18 cellular contexts compared by ENCODE assay signal in the genomic region with DNA sequence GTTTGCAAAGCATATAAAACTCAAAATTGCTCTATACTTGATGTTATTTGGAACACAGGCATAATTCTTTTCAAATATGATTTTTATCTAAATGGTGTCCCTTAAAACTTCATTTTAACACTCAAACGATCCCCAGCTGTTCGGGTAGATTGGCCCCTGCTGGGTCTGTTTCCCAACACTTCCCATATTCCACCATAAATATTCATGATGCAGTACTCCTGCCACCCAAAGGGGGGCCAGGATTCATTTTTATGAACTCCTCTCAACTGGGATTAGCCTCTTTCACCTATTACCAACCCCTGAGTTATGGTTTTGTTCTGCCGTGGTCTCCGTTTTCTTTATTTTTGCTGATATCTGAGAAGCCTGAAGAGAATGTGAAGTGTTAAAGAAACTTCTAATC.
A peak's percentile ranks its signal among the peaks of the same experiment; 100 is the strongest.
DNase-seq lines count a peak whose midpoint lies in the region; ATAC-seq, FAIRE-seq and TF ChIP-seq lines count a peak whose summit lies in the region.
"Had no signal": no experiment of that assay in that cellular context is flagged by ENCODE, and none has a peak within 500 bp of the region (broad histone marks: within the 10 kb centered on the region; RNA-seq: fewer than 3 reads in every experiment).

No MANE protein-coding gene starts in this region.

- FAIRE-seq in HepG2 (lab: Jason Lieb, UNC) (no peak), urothelium cell line (lab: Jason Lieb, UNC) (no peak)
- FAIRE-seq: H54, kidney had no signal

- H3K4me1 Mint-ChIP-seq in activated CD4-positive, alpha-beta memory T cell treated with anti-CD3 and anti-CD28 coated beads for 36 hours (ENCODE audit: low read depth) = no peaks in the 10 kb centered on the region
- H3K4me1 Mint-ChIP-seq: B cell; naive B cell; stimulated activated naive B cell treated with anti-CD40 and anti-IgM and Interleukin-4, amounts not matched to agents 10 μg/mL and 1 μg/mL and 100 μg/mL, for 72 hours had no signal

- TF ChIP-seq RAD21 in HepG2 (CRISPR knock-in tag; IDR thresholded peaks at IDR 0.05) = no peak

- POLR2A ChIA-PET in HepG2 (lab: Yijun Ruan, JAX) = no interaction called here
- POLR2A ChIA-PET in activated CD4-positive, alpha-beta memory T cell treated with anti-CD3 and anti-CD28 coated beads for 36 hours (lab: Charles Lee) = no interaction called here

- no peak overlapping the region for H3K4me3 ChIP-seq in HepG2 (replicated peaks in 1 of 3; ENCODE audit: insufficient read depth in 1 of 3, low read depth in 2 of 3, low read length in 3 of 3)
- H3K4me3 ChIP-seq in right lobe of liver = no peak overlapping the region
- H3K4me3 ChIP-seq: right atrium auricular region had no signal

- in situ Hi-C loops in HepG2 (cut with HindIII; ENCODE audit: extremely low pct_ligation_motif_present, low pct_unique_long_range_greater_than_20kb) = no loop called here

- H2AFZ ChIP-seq in HepG2 (ENCODE audit: low read length) = no peak overlapping the region

- TF ChIP-seq CTCF in HepG2 (CRISPR knock-in tag; IDR thresholded peaks at IDR 0.05) = no peak
- no peak for TF ChIP-seq CTCF in right lobe of liver (IDR thresholded peaks at IDR 0.05)
- TF ChIP-seq CTCF in foreskin keratinocyte (conservative IDR thresholded peaks at IDR 0.05) = peak; percentile 18

- no peaks in the 10 kb centered on the region for H3K36me3 ChIP-seq in HepG2 (replicated peaks in 1 of 2; ENCODE audit: control insufficient read depth in 1 of 2, insufficient read depth in 2 of 2, low read length in 2 of 2)
- no peaks in the 10 kb centered on the region for H3K36me3 ChIP-seq in right lobe of liver
- H3K36me3 ChIP-seq: right atrium auricular region had no signal

- no peaks in the 10 kb centered on the region for H3K79me2 ChIP-seq in HepG2 (ENCODE audit: insufficient read depth, low read length)

- H3K4me1 ChIP-seq in HepG2 (ENCODE audit: insufficient read depth, low read length) (no peaks in the 10 kb centered on the region), right lobe of liver (no peaks in the 10 kb centered on the region), foreskin keratinocyte (no peaks in the 10 kb centered on the region)
- H3K4me1 ChIP-seq: right atrium auricular region had no signal

- H3K27ac Mint-ChIP-seq in activated CD4-positive, alpha-beta memory T cell treated with anti-CD3 and anti-CD28 coated beads for 36 hours = no peak overlapping the region
- H3K27ac Mint-ChIP-seq: B cell; naive B cell; stimulated activated naive B cell treated with anti-CD40 and anti-IgM and Interleukin-4, amounts not matched to agents 10 μg/mL and 1 μg/mL and 100 μg/mL, for 72 hours had no signal

- H3K9ac ChIP-seq in HepG2 (ENCODE audit: insufficient read depth, low read depth, low read length) = no peak overlapping the region

- BruUV-seq in HepG2 (replicated peaks; lab: Mats Ljungman, UMichigan) = no TSS peak

- no peak overlapping the region for H3K4me3 Mint-ChIP-seq in activated CD4-positive, alpha-beta memory T cell treated with anti-CD3 and anti-CD28 coated beads for 36 hours
- H3K4me3 Mint-ChIP-seq: B cell; naive B cell; stimulated activated naive B cell treated with anti-CD40 and anti-IgM and Interleukin-4, amounts not matched to agents 10 μg/mL and 1 μg/mL and 100 μg/mL, for 72 hours had no signal

- no peak for TF ChIP-seq POLR2A in HepG2 (IDR thresholded peaks at IDR 0.05; ENCODE audit: insufficient read depth in 1 of 2, low read depth in 2 of 2, low read length in 2 of 2)
- TF ChIP-seq POLR2A in right lobe of liver (IDR thresholded peaks at IDR 0.05) = no peak

- H3K27me3 Mint-ChIP-seq in activated CD4-positive, alpha-beta memory T cell treated with anti-CD3 and anti-CD28 coated beads for 36 hours = peaks cover 13% of the 10 kb centered on the region

- intact Hi-C loops in HepG2 (cut with micrococcal nuclease; ENCODE audit: unreplicated experiment) = no loop called here
- intact Hi-C loops in right lobe of liver (cut with DNase I) = no loop called here
- intact Hi-C loops in activated CD4-positive, alpha-beta memory T cell treated with anti-CD3 and anti-CD28 coated beads for 36 hours (cut with micrococcal nuclease) = no loop called here

- no peaks in the 10 kb centered on the region for H4K20me1 ChIP-seq in HepG2 (ENCODE audit: insufficient read depth, low read length)

- H3K9me3 ChIP-seq in HepG2 (ENCODE audit: low read length) (no peaks in the 10 kb centered on the region), right lobe of liver (no peaks in the 10 kb centered on the region)
- H3K9me3 ChIP-seq: right atrium auricular region had no signal

- peak; percentile 41; the same call in 2 of the 3 replicates for ATAC-seq in HepG2
- no peak for ATAC-seq in right lobe of liver
- ATAC-seq in foreskin keratinocyte = peak; percentile 31
- ATAC-seq in GM18870 (IDR thresholded peaks at IDR 0.05; ENCODE audit: unreplicated experiment) = no peak
- ATAC-seq: stimulated activated naive B cell treated with anti-CD40 and anti-IgM and Interleukin-4, amounts not matched to agents 10 μg/mL and 1 μg/mL and 100 μg/mL, for 72 hours had no signal

- H3K4me2 ChIP-seq in HepG2 (ENCODE audit: low read depth, low read length) = no peak overlapping the region

- H3K36me3 Mint-ChIP-seq in activated CD4-positive, alpha-beta memory T cell treated with anti-CD3 and anti-CD28 coated beads for 36 hours = no peaks in the 10 kb centered on the region
- H3K36me3 Mint-ChIP-seq: naive B cell; stimulated activated naive B cell treated with anti-CD40 and anti-IgM and Interleukin-4, amounts not matched to agents 10 μg/mL and 1 μg/mL and 100 μg/mL, for 72 hours had no signal

- H3K9me3 Mint-ChIP-seq in activated CD4-positive, alpha-beta memory T cell treated with anti-CD3 and anti-CD28 coated beads for 36 hours = no peaks in the 10 kb centered on the region
- H3K9me3 Mint-ChIP-seq: stimulated activated naive B cell treated with anti-CD40 and anti-IgM and Interleukin-4, amounts not matched to agents 10 μg/mL and 1 μg/mL and 100 μg/mL, for 72 hours had no signal

- DNase-seq in HepG2 (ENCODE audit: low spot score) (no peak), right lobe of liver (no peak), RKO (ENCODE audit: low spot score) (peak; percentile 8), foreskin keratinocyte (no peak), urothelium cell line (ENCODE audit: low spot score) (peak; percentile 10)
- DNase-seq in activated CD4-positive, alpha-beta memory T cell treated with anti-CD3 and anti-CD28 coated beads for 36 hours = no peak
- no peak for DNase-seq in stimulated activated CD4-positive, alpha-beta T cell treated with anti-CD3 and anti-CD28 coated beads, Interleukin-1b, Interleukin-23, amount 100 ng/mL, for 48 hours
- DNase-seq: activated CD4-positive, alpha-beta T cell treated with anti-CD3 and anti-CD28 coated beads for 48 hours; IMR-90; kidney; naive B cell; NK-92 treated with Interleukin-12 subunit alpha and Interleukin-12 subunit beta, amount 100 ng/mL, for 24 hours; stimulated activated CD4-positive, alpha-beta T cell treated with anti-CD3 and anti-CD28 coated beads, Interleukin-4, amount 100 ng/mL, for 24 hours; stimulated activated naive B cell treated with anti-CD40 and anti-IgM and Interleukin-4, amounts not matched to agents 10 μg/mL and 1 μg/mL and 100 μg/mL, for 72 hours had no signal

- WGBS in HepG2 (ENCODE audit: low lambda C conversion rate) = 46% methylated on average over 4 of the region's 4 CpGs
- 30% methylated on average over 4 of the region's 4 CpGs for WGBS in right lobe of liver (ENCODE audit: insufficient coverage, low coverage, low lambda C conversion rate, missing lambda C conversion rate)

- no peak for TF ChIP-seq EP300 in HepG2 (IDR thresholded peaks at IDR 0.05; ENCODE audit: low read depth in 2 of 2, low read length in 2 of 2)
- TF ChIP-seq EP300 in HepG2 (CRISPR knock-in tag; IDR thresholded peaks at IDR 0.05; ENCODE audit: borderline replicate concordance) = no peak

- CTCF ChIA-PET in HepG2 (lab: Yijun Ruan, JAX; ENCODE audit: low intra/inter-chr PET ratio, low total read pairs) = no interaction called here
- CTCF ChIA-PET in activated CD4-positive, alpha-beta memory T cell treated with anti-CD3 and anti-CD28 coated beads for 36 hours (lab: Charles Lee) = no interaction called here

- H3K27me3 ChIP-seq in HepG2 (ENCODE audit: control insufficient read depth in 1 of 2, insufficient read depth in 2 of 2, low read length in 2 of 2) (no peaks in the 10 kb centered on the region), right lobe of liver (no peaks in the 10 kb centered on the region), foreskin keratinocyte (no peaks in the 10 kb centered on the region)
- H3K27me3 ChIP-seq: right atrium auricular region had no signal

- H3K27ac ChIP-seq in HepG2 (ENCODE audit: extremely low read length, insufficient read depth, low read length) (no peak overlapping the region), right lobe of liver (no peak overlapping the region), foreskin keratinocyte (no peak overlapping the region)
- H3K27ac ChIP-seq: right atrium auricular region had no signal

TF ChIP-seq in HepG2, 621 proteins besides CTCF, POLR2A, EP300 and RAD21 (continues in another document):
- TF ChIP-seq ZMYM2 (CRISPR knock-in tag; IDR thresholded peaks at IDR 0.05) (no peak), SCMH1 (CRISPR knock-in tag; IDR thresholded peaks at IDR 0.05; ENCODE audit: borderline replicate concordance) (no peak), ZNF256 (CRISPR knock-in tag; conservative IDR thresholded peaks at IDR 0.05) (no peak), ZMYM3 (CRISPR knock-in tag; IDR thresholded peaks at IDR 0.05) (no peak), ZNF234 (CRISPR knock-in tag; conservative IDR thresholded peaks at IDR 0.05) (no peak), RBM22 (optimal IDR thresholded peaks at IDR 0.05; ENCODE audit: low read length) (no peak), SMAD3 (CRISPR knock-in tag; IDR thresholded peaks at IDR 0.05) (no peak)
- TF ChIP-seq, protein P1, sequence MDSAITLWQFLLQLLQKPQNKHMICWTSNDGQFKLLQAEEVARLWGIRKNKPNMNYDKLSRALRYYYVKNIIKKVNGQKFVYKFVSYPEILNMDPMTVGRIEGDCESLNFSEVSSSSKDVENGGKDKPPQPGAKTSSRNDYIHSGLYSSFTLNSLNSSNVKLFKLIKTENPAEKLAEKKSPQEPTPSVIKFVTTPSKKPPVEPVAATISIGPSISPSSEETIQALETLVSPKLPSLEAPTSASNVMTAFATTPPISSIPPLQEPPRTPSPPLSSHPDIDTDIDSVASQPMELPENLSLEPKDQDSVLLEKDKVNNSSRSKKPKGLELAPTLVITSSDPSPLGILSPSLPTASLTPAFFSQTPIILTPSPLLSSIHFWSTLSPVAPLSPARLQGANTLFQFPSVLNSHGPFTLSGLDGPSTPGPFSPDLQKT (CRISPR knock-in tag; IDR thresholded peaks at IDR 0.05; ENCODE audit: borderline replicate concordance) = no peak
- TF ChIP-seq, protein P2, sequence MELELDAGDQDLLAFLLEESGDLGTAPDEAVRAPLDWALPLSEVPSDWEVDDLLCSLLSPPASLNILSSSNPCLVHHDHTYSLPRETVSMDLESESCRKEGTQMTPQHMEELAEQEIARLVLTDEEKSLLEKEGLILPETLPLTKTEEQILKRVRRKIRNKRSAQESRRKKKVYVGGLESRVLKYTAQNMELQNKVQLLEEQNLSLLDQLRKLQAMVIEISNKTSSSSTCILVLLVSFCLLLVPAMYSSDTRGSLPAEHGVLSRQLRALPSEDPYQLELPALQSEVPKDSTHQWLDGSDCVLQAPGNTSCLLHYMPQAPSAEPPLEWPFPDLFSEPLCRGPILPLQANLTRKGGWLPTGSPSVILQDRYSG (CRISPR knock-in tag; IDR thresholded peaks at IDR 0.05) = no peak

Comparison
In these comparisons a context has a peak if more than half of its experiments do, and no peak if none do; other contexts are left out.
1. ATAC-seq: peak in HepG2 (single experiment) and foreskin keratinocyte (single experiment); none in right lobe of liver (0 of 4) and GM18870 (single experiment).
2. DNase-seq: peak in RKO (single experiment) and urothelium cell line (single experiment); none in HepG2 (single experiment), right lobe of liver (0 of 3), foreskin keratinocyte (0 of 2), activated CD4-positive, alpha-beta memory T cell treated with anti-CD3 and anti-CD28 coated beads for 36 hours (single experiment) and stimulated activated CD4-positive, alpha-beta T cell treated with anti-CD3 and anti-CD28 coated beads, Interleukin-1b, Interleukin-23, amount 100 ng/mL, for 48 hours (single experiment).